Comparison of ENCODE assay signal across 13 cellular contexts in genomic region chr12:1205512-1206060, GRCh38.
DNase-seq lines count a peak whose midpoint lies in the region; ATAC-seq and TF ChIP-seq lines count a peak whose summit lies in the region.
"Had no signal": no experiment of that assay in that cellular context is flagged by ENCODE, and none has a peak within 500 bp of the region (broad histone marks: within the 10 kb centered on the region; RNA-seq: fewer than 3 reads in every experiment).

No MANE protein-coding gene starts in this region.

- H3K9me3 ChIP-seq in SU-DHL-6 (ENCODE audit: insufficient read depth, low read length), result no peaks in the 10 kb centered on the region
- no peaks in the 10 kb centered on the region for H3K9me3 ChIP-seq in right cardiac atrium (ENCODE audit: control insufficient read depth, low read length)
- no peaks in the 10 kb centered on the region for H3K9me3 ChIP-seq in uterus
- H3K9me3 ChIP-seq: BE2C, suprapubic skin had no signal

- TF ChIP-seq CTCF in natural killer cell (IDR thresholded peaks at IDR 0.05) (no peak), SU-DHL-6 (IDR thresholded peaks at IDR 0.05; ENCODE audit: insufficient read depth, low read length, poor library complexity, severe bottlenecking) (no peak), uterus (IDR thresholded peaks at IDR 0.05) (no peak)

- no peaks in the 10 kb centered on the region for H3K36me3 Mint-ChIP-seq in natural killer cell
- H3K36me3 Mint-ChIP-seq in natural killer cell treated with Interleukin-12 subunit alpha and Interleukin-12 subunit beta and Interleukin-15 and Interleukin-18, amount 100 ng/mL, for 72 hours, result no peaks in the 10 kb centered on the region

- H3K27ac ChIP-seq in SU-DHL-6 (ENCODE audit: low read depth, low read length) (peak overlapping the region; percentile 95), right cardiac atrium (ENCODE audit: low read length) (no peak overlapping the region), uterus (peak overlapping the region; percentile 65 to 86)

- no peaks in the 10 kb centered on the region for H3K4me1 ChIP-seq in right cardiac atrium (ENCODE audit: control insufficient read depth, insufficient read depth, low read length)
- peaks cover 0 to 7% of the 10 kb centered on the region in 2 donors for H3K4me1 ChIP-seq in uterus

- peaks cover 19% of the 10 kb centered on the region; the same call in 1 of the 2 replicates for H3K79me2 ChIP-seq in SU-DHL-6 (ENCODE audit: insufficient read depth, low read length)

- DNase-seq in natural killer cell (no peak), right cardiac atrium (no peak), uterus (no peak), cerebellar nuclear complex (lab: John Stamatoyannopoulos, UW) (no peak), putamen (ENCODE audit: low spot score) (no peak)
- no peak for DNase-seq in natural killer cell treated with Interleukin-12 subunit alpha and Interleukin-12 subunit beta and Interleukin-15 and Interleukin-18, amount 100 ng/mL, for 72 hours (ENCODE audit: low spot score)
- no peak for DNase-seq in activated CD4-positive, alpha-beta T cell treated with anti-CD3 and anti-CD28 coated beads for 4 hours
- DNase-seq: activated T-cell treated with anti-CD3 and anti-CD28 coated beads, Interleukin-2, amount 50 U/mL, for 48 hours; BE2C; Kasumi-1; nucleus accumbens had no signal

- WGBS in right cardiac atrium, result 49% methylated on average over 4 of the region's 4 CpGs

- H3K27ac Mint-ChIP-seq in natural killer cell, result peak overlapping the region in 1 of 2 donors; percentile 1
- no peak overlapping the region for H3K27ac Mint-ChIP-seq in natural killer cell treated with Interleukin-12 subunit alpha and Interleukin-12 subunit beta and Interleukin-15 and Interleukin-18, amount 100 ng/mL, for 72 hours

- H3K9me3 Mint-ChIP-seq in natural killer cell, result no peaks in the 10 kb centered on the region
- no peaks in the 10 kb centered on the region for H3K9me3 Mint-ChIP-seq in natural killer cell treated with Interleukin-12 subunit alpha and Interleukin-12 subunit beta and Interleukin-15 and Interleukin-18, amount 100 ng/mL, for 72 hours

- H2AFZ ChIP-seq in SU-DHL-6 (ENCODE audit: low read depth, low read length, severe bottlenecking), result peak overlapping the region; percentile 3

- ATAC-seq in natural killer cell, result no peak
- no peak for ATAC-seq in natural killer cell treated with Interleukin-12 subunit alpha and Interleukin-12 subunit beta and Interleukin-15 and Interleukin-18, amount 100 ng/mL, for 72 hours
- ATAC-seq in right cardiac atrium, result no peak

- no peaks in the 10 kb centered on the region for H3K4me1 Mint-ChIP-seq in natural killer cell
- peaks cover 0 to 5% of the 10 kb centered on the region in 2 donors for H3K4me1 Mint-ChIP-seq in natural killer cell treated with Interleukin-12 subunit alpha and Interleukin-12 subunit beta and Interleukin-15 and Interleukin-18, amount 100 ng/mL, for 72 hours (ENCODE audit: low read depth in 2 of 2)

- peak overlapping the region; percentile 60 for H3K4me3 ChIP-seq in SU-DHL-6 (ENCODE audit: insufficient read depth, low read length, poor library complexity, severe bottlenecking)
- H3K4me3 ChIP-seq in right cardiac atrium (ENCODE audit: low read length), result peak overlapping the region; percentile 25
- no peak overlapping the region for H3K4me3 ChIP-seq in uterus

- H4K20me1 ChIP-seq in SU-DHL-6 (ENCODE audit: low read depth, low read length), result no peaks in the 10 kb centered on the region

- no peak for TF ChIP-seq POLR2A in uterus (IDR thresholded peaks at IDR 0.05)

- no peaks in the 10 kb centered on the region for H3K27me3 ChIP-seq in SU-DHL-6 (ENCODE audit: low read length)
- H3K27me3 ChIP-seq in right cardiac atrium (ENCODE audit: control insufficient read depth, insufficient read depth), result no peaks in the 10 kb centered on the region
- H3K27me3 ChIP-seq in uterus, result no peaks in the 10 kb centered on the region
- H3K27me3 ChIP-seq: BE2C, suprapubic skin had no signal

- H3F3A ChIP-seq in SU-DHL-6 (ENCODE audit: insufficient read depth), result peaks cover 56% of the 10 kb centered on the region

- H3K36me3 ChIP-seq in SU-DHL-6 (ENCODE audit: low read length), result no peaks in the 10 kb centered on the region
- H3K36me3 ChIP-seq in uterus, result no peaks in the 10 kb centered on the region
- H3K36me3 ChIP-seq: BE2C, suprapubic skin had no signal

- H3K9me2 ChIP-seq in SU-DHL-6 (replicated peaks; ENCODE audit: insufficient read depth, low read length), result no peaks in the 10 kb centered on the region

- no peaks in the 10 kb centered on the region for H3K27me3 Mint-ChIP-seq in natural killer cell (ENCODE audit: low read depth in 2 of 2)
- no peaks in the 10 kb centered on the region for H3K27me3 Mint-ChIP-seq in natural killer cell treated with Interleukin-12 subunit alpha and Interleukin-12 subunit beta and Interleukin-15 and Interleukin-18, amount 100 ng/mL, for 72 hours

- intact Hi-C loops in natural killer cell (cut with micrococcal nuclease) (no loop called here), right cardiac atrium (cut with DNase I) (no loop called here), uterus (cut with DNase I; ENCODE audit: low total_unique reads) (no loop called here)

- H3K4me2 ChIP-seq in SU-DHL-6 (ENCODE audit: low read depth, low read length, poor library complexity, severe bottlenecking), result peak overlapping the region; percentile 99

- peak overlapping the region; percentile 66 for H3K9ac ChIP-seq in SU-DHL-6 (ENCODE audit: low read length)

- H3K4me3 Mint-ChIP-seq in natural killer cell, result peak overlapping the region; percentile 48
- H3K4me3 Mint-ChIP-seq in natural killer cell treated with Interleukin-12 subunit alpha and Interleukin-12 subunit beta and Interleukin-15 and Interleukin-18, amount 100 ng/mL, for 72 hours, result no peak overlapping the region

Comparison
In these comparisons a context has a peak if more than half of its experiments do, and no peak if none do; other contexts are left out.
1. H3K4me3 ChIP-seq: peak in SU-DHL-6 (single experiment) and right cardiac atrium (single experiment); none in uterus (0 of 2).